1 cellular context compared by ENCODE assay signal in genomic region chr12:46492471-46493351, GRCh38.
A peak's percentile ranks its signal among the peaks of the same experiment; 100 is the strongest.
TF ChIP-seq lines count a peak whose summit lies in the region.

No MANE protein-coding gene starts in this region.

TF ChIP-seq in HepG2, 621 proteins besides CTCF, POLR2A, EP300 and RAD21 (continued from another document and continues in another):
- TF ChIP-seq GABPB1 (CRISPR knock-in tag; IDR thresholded peaks at IDR 0.05) = peak; percentile 37; the same call in 1 of the 2 replicates
- TF ChIP-seq SMARCC2 (IDR thresholded peaks at IDR 0.05) = peak; percentile 90; the same call in 1 of the 2 replicates
- no peak for TF ChIP-seq WIZ (CRISPR knock-in tag; IDR thresholded peaks at IDR 0.05)
- TF ChIP-seq ZBTB3 (CRISPR knock-in tag; IDR thresholded peaks at IDR 0.05; ENCODE audit: borderline replicate concordance, low read depth) = 0 out of 2 replicates have a peak, but pooled peaks have one; percentile 36
- TF ChIP-seq GZF1 (CRISPR knock-in tag; IDR thresholded peaks at IDR 0.05) = no peak
- TF ChIP-seq ZNF326 (CRISPR knock-in tag; IDR thresholded peaks at IDR 0.05; ENCODE audit: borderline replicate concordance) = no peak
- no peak; the same call in 1 of the 2 replicates for TF ChIP-seq AHR (CRISPR knock-in tag; IDR thresholded peaks at IDR 0.05)
- no peak for TF ChIP-seq ZNF30 (CRISPR knock-in tag; IDR thresholded peaks at IDR 0.05)
- TF ChIP-seq RBAK (CRISPR knock-in tag; IDR thresholded peaks at IDR 0.05) = no peak
- TF ChIP-seq NFKB2 (CRISPR knock-in tag; IDR thresholded peaks at IDR 0.05; ENCODE audit: borderline replicate concordance) = no peak
- peak; percentile 98 for TF ChIP-seq ATF1 (CRISPR knock-in tag; IDR thresholded peaks at IDR 0.05)
- peak; percentile 94 for TF ChIP-seq MIXL1 (CRISPR knock-in tag; IDR thresholded peaks at IDR 0.05)
- no peak for TF ChIP-seq EED (CRISPR knock-in tag; IDR thresholded peaks at IDR 0.05)
- peak; percentile 96 for TF ChIP-seq BCL6 (CRISPR knock-in tag; IDR thresholded peaks at IDR 0.05)
- TF ChIP-seq ZNF839 (CRISPR knock-in tag; IDR thresholded peaks at IDR 0.05; ENCODE audit: borderline replicate concordance) = no peak
- peak; percentile 90 for TF ChIP-seq TARDBP (CRISPR knock-in tag; IDR thresholded peaks at IDR 0.05)
- TF ChIP-seq ZNF557 (CRISPR knock-in tag; IDR thresholded peaks at IDR 0.05) = no peak
- peak; percentile 68; the same call in 1 of the 2 replicates for TF ChIP-seq ERF (CRISPR knock-in tag; IDR thresholded peaks at IDR 0.05)
- TF ChIP-seq SOX6 (IDR thresholded peaks at IDR 0.05) = no peak
- TF ChIP-seq SOX6 (CRISPR knock-in tag; IDR thresholded peaks at IDR 0.05) = peak; percentile 96
- TF ChIP-seq ZNF317 (CRISPR knock-in tag; IDR thresholded peaks at IDR 0.05) = 0 out of 2 replicates have a peak, but pooled peaks have one; percentile 40
- no peak; the same call in 1 of the 2 replicates for TF ChIP-seq NFYB (CRISPR knock-in tag; IDR thresholded peaks at IDR 0.05)
- TF ChIP-seq SALL2 (CRISPR knock-in tag; IDR thresholded peaks at IDR 0.05) = no peak; the same call in 1 of the 2 replicates
- TF ChIP-seq IKZF1 (IDR thresholded peaks at IDR 0.05) = no peak
- no peak for TF ChIP-seq ZFX (CRISPR knock-in tag; IDR thresholded peaks at IDR 0.05; ENCODE audit: low read depth)
- no peak for TF ChIP-seq ZNF704 (CRISPR knock-in tag; IDR thresholded peaks at IDR 0.05; ENCODE audit: borderline replicate concordance)
- peak; percentile 37; the same call in 1 of the 2 replicates for TF ChIP-seq RBFOX2 (IDR thresholded peaks at IDR 0.05; ENCODE audit: low read depth, low read length)
- TF ChIP-seq, protein P1, sequence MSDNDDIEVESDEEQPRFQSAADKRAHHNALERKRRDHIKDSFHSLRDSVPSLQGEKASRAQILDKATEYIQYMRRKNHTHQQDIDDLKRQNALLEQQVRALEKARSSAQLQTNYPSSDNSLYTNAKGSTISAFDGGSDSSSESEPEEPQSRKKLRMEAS (IDR thresholded peaks at IDR 0.05) = peak; percentile 80
- TF ChIP-seq AFF4 (CRISPR knock-in tag; IDR thresholded peaks at IDR 0.05) = no peak
- TF ChIP-seq MIER2 (CRISPR knock-in tag; IDR thresholded peaks at IDR 0.05) = peak; percentile 44; the same call in 1 of the 2 replicates
- no peak for TF ChIP-seq CAMTA2 (CRISPR knock-in tag; IDR thresholded peaks at IDR 0.05; ENCODE audit: borderline replicate concordance)
- TF ChIP-seq HOXA3 (CRISPR knock-in tag; IDR thresholded peaks at IDR 0.05) = peak; percentile 83
- TF ChIP-seq, protein P2, sequence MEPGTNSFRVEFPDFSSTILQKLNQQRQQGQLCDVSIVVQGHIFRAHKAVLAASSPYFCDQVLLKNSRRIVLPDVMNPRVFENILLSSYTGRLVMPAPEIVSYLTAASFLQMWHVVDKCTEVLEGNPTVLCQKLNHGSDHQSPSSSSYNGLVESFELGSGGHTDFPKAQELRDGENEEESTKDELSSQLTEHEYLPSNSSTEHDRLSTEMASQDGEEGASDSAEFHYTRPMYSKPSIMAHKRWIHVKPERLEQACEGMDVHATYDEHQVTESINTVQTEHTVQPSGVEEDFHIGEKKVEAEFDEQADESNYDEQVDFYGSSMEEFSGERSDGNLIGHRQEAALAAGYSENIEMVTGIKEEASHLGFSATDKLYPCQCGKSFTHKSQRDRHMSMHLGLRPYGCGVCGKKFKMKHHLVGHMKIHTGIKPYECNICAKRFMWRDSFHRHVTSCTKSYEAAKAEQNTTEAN (CRISPR knock-in tag; conservative IDR thresholded peaks at IDR 0.05) = peak; percentile 81; the same call in 1 of the 2 replicates
- 0 out of 2 replicates have a peak, but pooled peaks have one; percentile 69 for TF ChIP-seq ZFP82 (CRISPR knock-in tag; IDR thresholded peaks at IDR 0.05; ENCODE audit: borderline replicate concordance)
- TF ChIP-seq, protein P3, sequence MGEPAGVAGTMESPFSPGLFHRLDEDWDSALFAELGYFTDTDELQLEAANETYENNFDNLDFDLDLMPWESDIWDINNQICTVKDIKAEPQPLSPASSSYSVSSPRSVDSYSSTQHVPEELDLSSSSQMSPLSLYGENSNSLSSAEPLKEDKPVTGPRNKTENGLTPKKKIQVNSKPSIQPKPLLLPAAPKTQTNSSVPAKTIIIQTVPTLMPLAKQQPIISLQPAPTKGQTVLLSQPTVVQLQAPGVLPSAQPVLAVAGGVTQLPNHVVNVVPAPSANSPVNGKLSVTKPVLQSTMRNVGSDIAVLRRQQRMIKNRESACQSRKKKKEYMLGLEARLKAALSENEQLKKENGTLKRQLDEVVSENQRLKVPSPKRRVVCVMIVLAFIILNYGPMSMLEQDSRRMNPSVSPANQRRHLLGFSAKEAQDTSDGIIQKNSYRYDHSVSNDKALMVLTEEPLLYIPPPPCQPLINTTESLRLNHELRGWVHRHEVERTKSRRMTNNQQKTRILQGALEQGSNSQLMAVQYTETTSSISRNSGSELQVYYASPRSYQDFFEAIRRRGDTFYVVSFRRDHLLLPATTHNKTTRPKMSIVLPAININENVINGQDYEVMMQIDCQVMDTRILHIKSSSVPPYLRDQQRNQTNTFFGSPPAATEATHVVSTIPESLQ (CRISPR knock-in tag; conservative IDR thresholded peaks at IDR 0.05) = no peak
- no peak for TF ChIP-seq ZC3H4 (CRISPR knock-in tag; IDR thresholded peaks at IDR 0.05; ENCODE audit: borderline replicate concordance)
- TF ChIP-seq ZBTB25 (CRISPR knock-in tag; IDR thresholded peaks at IDR 0.05) = peak; percentile 92
- no peak for TF ChIP-seq PHF5A (CRISPR knock-in tag; IDR thresholded peaks at IDR 0.05; ENCODE audit: low read depth, unreplicated experiment)
- no peak for TF ChIP-seq E2F2 (CRISPR knock-in tag; IDR thresholded peaks at IDR 0.05; ENCODE audit: borderline replicate concordance)
- no peak for TF ChIP-seq ZNF142 (CRISPR knock-in tag; IDR thresholded peaks at IDR 0.05)
- peak; percentile 99 for TF ChIP-seq ISL2 (CRISPR knock-in tag; IDR thresholded peaks at IDR 0.05)
- TF ChIP-seq ZEB1 (IDR thresholded peaks at IDR 0.05; ENCODE audit: insufficient replicate concordance, low read depth) = peak; percentile 82
- no peak for TF ChIP-seq CC2D1A (CRISPR knock-in tag; IDR thresholded peaks at IDR 0.05)
- TF ChIP-seq, protein P4, sequence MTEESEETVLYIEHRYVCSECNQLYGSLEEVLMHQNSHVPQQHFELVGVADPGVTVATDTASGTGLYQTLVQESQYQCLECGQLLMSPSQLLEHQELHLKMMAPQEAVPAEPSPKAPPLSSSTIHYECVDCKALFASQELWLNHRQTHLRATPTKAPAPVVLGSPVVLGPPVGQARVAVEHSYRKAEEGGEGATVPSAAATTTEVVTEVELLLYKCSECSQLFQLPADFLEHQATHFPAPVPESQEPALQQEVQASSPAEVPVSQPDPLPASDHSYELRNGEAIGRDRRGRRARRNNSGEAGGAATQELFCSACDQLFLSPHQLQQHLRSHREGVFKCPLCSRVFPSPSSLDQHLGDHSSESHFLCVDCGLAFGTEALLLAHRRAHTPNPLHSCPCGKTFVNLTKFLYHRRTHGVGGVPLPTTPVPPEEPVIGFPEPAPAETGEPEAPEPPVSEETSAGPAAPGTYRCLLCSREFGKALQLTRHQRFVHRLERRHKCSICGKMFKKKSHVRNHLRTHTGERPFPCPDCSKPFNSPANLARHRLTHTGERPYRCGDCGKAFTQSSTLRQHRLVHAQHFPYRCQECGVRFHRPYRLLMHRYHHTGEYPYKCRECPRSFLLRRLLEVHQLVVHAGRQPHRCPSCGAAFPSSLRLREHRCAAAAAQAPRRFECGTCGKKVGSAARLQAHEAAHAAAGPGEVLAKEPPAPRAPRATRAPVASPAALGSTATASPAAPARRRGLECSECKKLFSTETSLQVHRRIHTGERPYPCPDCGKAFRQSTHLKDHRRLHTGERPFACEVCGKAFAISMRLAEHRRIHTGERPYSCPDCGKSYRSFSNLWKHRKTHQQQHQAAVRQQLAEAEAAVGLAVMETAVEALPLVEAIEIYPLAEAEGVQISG (CRISPR knock-in tag; IDR thresholded peaks at IDR 0.05) = peak; percentile 51; the same call in 1 of the 2 replicates
- TF ChIP-seq ISX (CRISPR knock-in tag; conservative IDR thresholded peaks at IDR 0.05) = no peak
- no peak for TF ChIP-seq ZNF546 (CRISPR knock-in tag; conservative IDR thresholded peaks at IDR 0.05)
- peak; percentile 92 for TF ChIP-seq HOXD1 (CRISPR knock-in tag; IDR thresholded peaks at IDR 0.05)
